ENCODE assay signal across 2 cellular contexts in the genomic region with DNA sequence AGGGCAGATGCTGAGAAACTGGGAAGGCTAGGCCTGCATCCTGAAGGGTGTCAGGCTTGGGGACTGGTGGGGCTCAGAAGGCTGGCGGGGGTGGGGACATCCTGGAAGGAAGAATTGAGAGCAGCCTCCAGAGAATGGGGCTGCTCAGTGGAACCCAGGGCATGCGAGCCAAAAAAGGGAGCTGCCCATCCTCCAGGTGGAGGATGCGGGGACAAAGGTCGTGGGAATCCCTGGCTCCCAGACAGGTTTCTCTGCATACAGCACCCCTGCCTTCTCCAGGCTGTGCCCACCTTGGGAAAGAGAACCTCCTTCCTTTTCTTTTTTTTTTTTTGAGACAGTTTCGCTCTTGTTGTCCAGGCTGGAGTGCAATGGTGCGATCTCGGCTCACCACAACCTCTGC.
TF ChIP-seq lines count a peak whose summit lies in the region.

No MANE protein-coding gene starts in this region.

TF ChIP-seq in liver, 16 proteins besides CTCF, POLR2A, EP300 and RAD21:
- TF ChIP-seq SP1 (IDR thresholded peaks at IDR 0.05) (no peak), TAF1 (conservative IDR thresholded peaks at IDR 0.05) (no peak), HNF4G (IDR thresholded peaks at IDR 0.05) (peak; percentile 59), YY1 (IDR thresholded peaks at IDR 0.05) (no peak), HNF4A (conservative IDR thresholded peaks at IDR 0.05) (peak; percentile 61 to 69), RXRA (IDR thresholded peaks at IDR 0.05) (peak in 1 of 2 donors; percentile 8)
- TF ChIP-seq, protein P1, sequence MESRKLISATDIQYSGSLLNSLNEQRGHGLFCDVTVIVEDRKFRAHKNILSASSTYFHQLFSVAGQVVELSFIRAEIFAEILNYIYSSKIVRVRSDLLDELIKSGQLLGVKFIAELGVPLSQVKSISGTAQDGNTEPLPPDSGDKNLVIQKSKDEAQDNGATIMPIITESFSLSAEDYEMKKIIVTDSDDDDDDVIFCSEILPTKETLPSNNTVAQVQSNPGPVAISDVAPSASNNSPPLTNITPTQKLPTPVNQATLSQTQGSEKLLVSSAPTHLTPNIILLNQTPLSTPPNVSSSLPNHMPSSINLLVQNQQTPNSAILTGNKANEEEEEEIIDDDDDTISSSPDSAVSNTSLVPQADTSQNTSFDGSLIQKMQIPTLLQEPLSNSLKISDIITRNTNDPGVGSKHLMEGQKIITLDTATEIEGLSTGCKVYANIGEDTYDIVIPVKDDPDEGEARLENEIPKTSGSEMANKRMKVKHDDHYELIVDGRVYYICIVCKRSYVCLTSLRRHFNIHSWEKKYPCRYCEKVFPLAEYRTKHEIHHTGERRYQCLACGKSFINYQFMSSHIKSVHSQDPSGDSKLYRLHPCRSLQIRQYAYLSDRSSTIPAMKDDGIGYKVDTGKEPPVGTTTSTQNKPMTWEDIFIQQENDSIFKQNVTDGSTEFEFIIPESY (IDR thresholded peaks at IDR 0.05), result no peak
TF ChIP-seq in liver: peak in this region for 3.

TF ChIP-seq in HepG2, 621 proteins besides CTCF, POLR2A, EP300 and RAD21:
- TF ChIP-seq KDM5A (IDR thresholded peaks at IDR 0.05; ENCODE audit: borderline replicate concordance, low read length) (no peak), MBNL3 (CRISPR knock-in tag; conservative IDR thresholded peaks at IDR 0.05) (no peak)
